Comparison of ENCODE assay signal across 30 cellular contexts in the genomic region with DNA sequence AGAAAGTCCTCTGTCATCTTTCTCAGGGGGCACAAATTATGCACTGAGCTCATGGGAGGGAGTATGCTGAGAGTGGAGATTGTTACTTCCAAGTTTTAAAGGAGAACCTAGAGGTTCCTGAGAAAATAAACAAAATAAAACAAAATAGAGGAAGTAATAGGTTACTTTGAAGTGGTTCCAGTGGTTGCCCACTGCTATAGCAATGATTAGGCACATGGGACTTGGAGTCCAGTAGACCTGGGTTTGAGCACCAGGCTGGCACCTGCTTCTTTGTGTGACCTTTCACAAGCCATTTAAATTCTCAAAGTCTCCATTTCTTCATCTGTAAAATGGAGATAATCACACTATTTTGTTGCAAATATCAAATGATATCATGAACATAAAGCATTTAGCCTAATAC. TPM values are rescaled to one million over a fixed set of nuclear protein-coding genes. Genes with fewer than 3 reads are reported as not detected.
"Had no signal": no experiment of that assay in that cellular context is flagged by ENCODE, and none has a peak within 500 bp of the region (broad histone marks: within the 10 kb centered on the region; RNA-seq: fewer than 3 reads in every experiment).

No MANE protein-coding gene starts in this region.

- H3K27ac Mint-ChIP-seq: activated CD4-positive, alpha-beta T cell treated with anti-CD3 and anti-CD28 coated beads for 36 hours; activated CD4-positive, alpha-beta T cell treated with anti-CD3 and anti-CD28 coated beads, Interleukin-2, amount 10 ng/mL, durations not matched to agents 7 days and 5 days; activated CD8-positive, alpha-beta T cell treated with anti-CD3 and anti-CD28 coated beads, Interleukin-2, amount 10 ng/mL, durations not matched to agents 7 days and 5 days; activated naive CD4-positive, alpha-beta T cell treated with anti-CD3 and anti-CD28 coated beads, Interleukin-2, amount 50 U/mL, for 24 hours; activated naive CD8-positive, alpha-beta T cell treated with anti-CD3 and anti-CD28 coated beads, Interleukin-2, amount 10 ng/mL, durations not matched to agents 7 days and 5 days; activated T-cell treated with anti-CD3 and anti-CD28 coated beads, Interleukin-2, amount 50 U/mL, for 24 hours; activated T-helper 2 cell treated with anti-CD3 and anti-CD28 coated beads, Interferon-gamma antibody, Interleukin-2, Interleukin-4, amounts not matched to agents 10 μg/mL and 5 μg/mL and 100 μg/mL, durations not matched to agents 14 hours and 24 hours and 36 hours; T-helper 2 cell treated with Interferon-gamma antibody and Interleukin-4, amounts not matched to agents 5 μg/mL and 100 μg/mL, for 36 hours had no signal

- H3K36me3 Mint-ChIP-seq: activated naive CD4-positive, alpha-beta T cell treated with anti-CD3 and anti-CD28 coated beads, Interleukin-2, amount 50 U/mL, for 24 hours had no signal

- H3K27ac ChIP-seq: ascending aorta, cardiac muscle cell, PC-9, RWPE1 had no signal

- H3K4me1 Mint-ChIP-seq: activated naive CD4-positive, alpha-beta T cell treated with anti-CD3 and anti-CD28 coated beads, Interleukin-2, amount 50 U/mL, for 24 hours had no signal

- DNase-seq: activated CD4-positive, alpha-beta T cell treated with anti-CD3 and anti-CD28 coated beads for 36 hours; activated CD4-positive, alpha-beta T cell treated with anti-CD3 and anti-CD28 coated beads, Interleukin-2, amount 10 ng/mL, durations not matched to agents 7 days and 5 days; activated CD4-positive, alpha-beta T cell treated with anti-CD3 and anti-CD28 coated beads, Interleukin-2, amount 50 U/mL, for 48 hours; activated CD8-positive, alpha-beta T cell treated with anti-CD3 and anti-CD28 coated beads, Interleukin-2, amount 10 ng/mL, durations not matched to agents 7 days and 5 days; activated gamma-delta T cell; activated naive CD4-positive, alpha-beta T cell treated with Interleukin-2 at 50 U/mL for 16 hours; activated naive CD8-positive, alpha-beta T cell treated with anti-CD3 and anti-CD28 coated beads, Interleukin-2, amount 10 ng/mL, durations not matched to agents 7 days and 5 days; activated T-cell treated with anti-CD3 and anti-CD28 coated beads, Interleukin-2, amount 50 U/mL, for 24 hours; amygdala; KG1; MG63; NCI-H1048; NCI-H1105 treated with DMSO at 0.1 percent for 48 hours; NCI-H1436; NCI-H1694; NCI-H1930; NCI-H2081 treated with DMSO at 0.1 percent for 48 hours; NCI-H510A; NCI-H526; NCI-H748 treated with DMSO at 0.1 percent for 48 hours; NK-92 treated with Interleukin-12 subunit alpha and Interleukin-12 subunit beta, amount 100 ng/mL, for 24 hours; PC-9; SIG-M5 had no signal

- H2AFZ ChIP-seq: PC-9 had no signal

- H3K9me3 Mint-ChIP-seq: activated naive CD4-positive, alpha-beta T cell treated with anti-CD3 and anti-CD28 coated beads, Interleukin-2, amount 50 U/mL, for 24 hours; activated T-helper 2 cell treated with anti-CD3 and anti-CD28 coated beads, Interferon-gamma antibody, Interleukin-2, Interleukin-4, amounts not matched to agents 10 μg/mL and 5 μg/mL and 100 μg/mL, durations not matched to agents 14 hours and 24 hours and 36 hours had no signal

- H3K4me3 ChIP-seq: ascending aorta, cardiac muscle cell, MG63, PC-9 had no signal

- ATAC-seq: activated CD4-positive, alpha-beta T cell treated with anti-CD3 and anti-CD28 coated beads for 36 hours; activated CD8-positive, alpha-beta T cell treated with anti-CD3 and anti-CD28 coated beads, Interleukin-2, amount 10 ng/mL, durations not matched to agents 7 days and 5 days; Right ventricle myocardium inferior had no signal

- H3K36me3 ChIP-seq: ascending aorta, cardiac muscle cell, MG63 had no signal

- H3K27me3 ChIP-seq: ascending aorta, cardiac muscle cell, MG63 had no signal

- H3K4me2 ChIP-seq: PC-9 had no signal

- H3K4me1 ChIP-seq: ascending aorta had no signal

- H3K4me3 Mint-ChIP-seq: activated CD4-positive, alpha-beta T cell treated with anti-CD3 and anti-CD28 coated beads for 36 hours; activated CD4-positive, alpha-beta T cell treated with anti-CD3 and anti-CD28 coated beads, Interleukin-2, amount 10 ng/mL, durations not matched to agents 7 days and 5 days; activated CD8-positive, alpha-beta T cell treated with anti-CD3 and anti-CD28 coated beads, Interleukin-2, amount 10 ng/mL, durations not matched to agents 7 days and 5 days; activated naive CD4-positive, alpha-beta T cell treated with anti-CD3 and anti-CD28 coated beads, Interleukin-2, amount 50 U/mL, for 24 hours; activated naive CD8-positive, alpha-beta T cell treated with anti-CD3 and anti-CD28 coated beads, Interleukin-2, amount 10 ng/mL, durations not matched to agents 7 days and 5 days; activated T-cell treated with anti-CD3 and anti-CD28 coated beads, Interleukin-2, amount 50 U/mL, for 24 hours; T-helper 2 cell treated with Interferon-gamma antibody and Interleukin-4, amounts not matched to agents 5 μg/mL and 100 μg/mL, for 36 hours had no signal

RNA-seq across cellular contexts. Expression of a gene that starts 47.5 kb away (rescaled TPM):
- total RNA-seq: activated naive CD8-positive, alpha-beta T cell treated with anti-CD3 and anti-CD28 coated beads, Interleukin-2, amount 10 ng/mL, durations not matched to agents 7 days and 5 days; ascending aorta had no signal

RNA-seq across cellular contexts. Expression of a gene that starts 48.0 kb away (rescaled TPM):
- total RNA-seq: ascending aorta had no signal
